In genomic region chr2:46200861-46201605, GRCh38 we compare ENCODE assay signal across 1 cellular context.
TF ChIP-seq lines count a peak whose summit lies in the region.

No MANE protein-coding gene starts in this region.

TF ChIP-seq in GM12878, 131 proteins besides CTCF, POLR2A, EP300 and RAD21 (continued from another document):
- TF ChIP-seq PRDM15 (CRISPR knock-in tag; IDR thresholded peaks at IDR 0.05) = no peak
- TF ChIP-seq ZNF207 (IDR thresholded peaks at IDR 0.05; ENCODE audit: borderline replicate concordance) = no peak
- TF ChIP-seq, protein P1, sequence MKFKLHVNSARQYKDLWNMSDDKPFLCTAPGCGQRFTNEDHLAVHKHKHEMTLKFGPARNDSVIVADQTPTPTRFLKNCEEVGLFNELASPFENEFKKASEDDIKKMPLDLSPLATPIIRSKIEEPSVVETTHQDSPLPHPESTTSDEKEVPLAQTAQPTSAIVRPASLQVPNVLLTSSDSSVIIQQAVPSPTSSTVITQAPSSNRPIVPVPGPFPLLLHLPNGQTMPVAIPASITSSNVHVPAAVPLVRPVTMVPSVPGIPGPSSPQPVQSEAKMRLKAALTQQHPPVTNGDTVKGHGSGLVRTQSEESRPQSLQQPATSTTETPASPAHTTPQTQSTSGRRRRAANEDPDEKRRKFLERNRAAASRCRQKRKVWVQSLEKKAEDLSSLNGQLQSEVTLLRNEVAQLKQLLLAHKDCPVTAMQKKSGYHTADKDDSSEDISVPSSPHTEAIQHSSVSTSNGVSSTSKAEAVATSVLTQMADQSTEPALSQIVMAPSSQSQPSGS (IDR thresholded peaks at IDR 0.05; ENCODE audit: low read length) = no peak
- TF ChIP-seq RELA (IDR thresholded peaks at IDR 0.05; ENCODE audit: borderline replicate concordance, partially characterized antibody) = no peak
- no peak for TF ChIP-seq BHLHE40 (IDR thresholded peaks at IDR 0.05; ENCODE audit: borderline replicate concordance in 1 of 2, low read depth in 2 of 2, low read length in 1 of 2)
- TF ChIP-seq CBX3 (IDR thresholded peaks at IDR 0.05; ENCODE audit: borderline replicate concordance, low read depth) = no peak
- TF ChIP-seq CBX5 (IDR thresholded peaks at IDR 0.05; ENCODE audit: low read depth) = no peak
- no peak for TF ChIP-seq SRF (IDR thresholded peaks at IDR 0.05; ENCODE audit: low read depth in 2 of 2, low read length in 2 of 2)
